Comparison of ENCODE assay signal across 8 cellular contexts in the genomic region with DNA sequence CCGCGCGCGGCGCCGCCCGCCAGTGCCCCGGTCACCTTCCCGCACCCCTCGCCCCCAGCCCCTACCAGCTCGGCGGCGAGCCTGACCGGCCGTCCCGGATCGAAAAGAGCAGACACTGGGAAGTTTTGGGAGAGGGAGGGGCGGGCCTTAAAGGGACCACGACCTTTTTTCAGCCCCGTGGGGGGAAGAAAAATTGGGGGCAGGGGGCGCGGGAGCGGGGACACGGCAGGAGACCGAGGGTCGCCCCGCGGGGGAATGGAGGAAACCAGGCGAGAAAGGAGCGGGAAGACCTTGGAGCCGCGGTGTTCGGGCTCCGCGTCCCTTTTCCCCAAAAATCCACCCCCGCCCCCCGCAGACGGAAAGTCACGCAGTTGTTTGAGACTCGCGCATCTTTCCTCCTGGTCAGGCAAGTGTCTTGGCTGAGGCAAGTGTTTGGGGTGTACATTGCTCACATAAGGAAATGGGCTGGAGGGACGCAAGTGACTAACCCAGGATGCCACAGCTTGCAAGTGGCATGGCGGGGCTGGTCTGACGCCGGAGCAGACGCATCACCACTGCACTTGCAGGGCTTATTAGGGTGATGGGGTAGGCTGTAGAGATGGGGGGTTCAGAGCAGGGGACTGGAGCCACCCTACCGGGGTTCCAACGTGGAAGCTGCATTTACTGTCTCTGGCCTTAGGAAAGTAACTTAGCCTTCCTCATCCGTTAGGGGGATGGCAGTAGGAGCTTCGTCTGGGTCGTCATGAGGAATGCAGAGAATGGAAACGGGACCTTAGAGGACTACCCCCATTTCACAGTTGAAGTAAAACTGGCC.
DNase-seq lines count a peak whose midpoint lies in the region; ATAC-seq and TF ChIP-seq lines count a peak whose summit lies in the region.

No MANE protein-coding gene starts in this region.

- DNase-seq in LoVo (ENCODE audit: low spot score): peak; percentile 71
- peak; percentile 45 for DNase-seq in activated CD4-positive, alpha-beta T cell treated with anti-CD3 and anti-CD28 coated beads for 1 hour
- DNase-seq in left kidney (ENCODE audit: low read depth, low spot score): peak; percentile 79
- peak; percentile 74 for DNase-seq in stimulated activated CD4-positive, alpha-beta T cell treated with anti-CD3 and anti-CD28 coated beads, Interleukin-1b, Interleukin-23, amount 100 ng/mL, for 48 hours
- no peak for DNase-seq in DMS153 (lab: John Stamatoyannopoulos, UW)

- H3K27me3 ChIP-seq in DOHH2 (ENCODE audit: control insufficient read depth, low read length): no peaks in the 10 kb centered on the region

- peaks cover 49% of the 10 kb centered on the region for H3K4me1 ChIP-seq in DOHH2 (ENCODE audit: control insufficient read depth, low read length)

- peak overlapping the region; percentile 96 for H3K4me3 ChIP-seq in DOHH2 (ENCODE audit: low read length)

- no peak for TF ChIP-seq CTCF in DOHH2 (IDR thresholded peaks at IDR 0.05; ENCODE audit: low read depth, low read length, poor library complexity, severe bottlenecking)

- peak overlapping the region; percentile 93 for H3K4me2 ChIP-seq in DOHH2 (ENCODE audit: low read length)

- no peaks in the 10 kb centered on the region for H3K9me3 ChIP-seq in DOHH2 (ENCODE audit: control insufficient read depth, insufficient read depth, low read length)

- H3K79me2 ChIP-seq in DOHH2 (ENCODE audit: control insufficient read depth, low read length): peaks cover 40% of the 10 kb centered on the region

- H3K9me2 ChIP-seq in DOHH2 (replicated peaks; ENCODE audit: control insufficient read depth, low read length): no peaks in the 10 kb centered on the region

- peaks cover 27% of the 10 kb centered on the region for H3K36me3 ChIP-seq in DOHH2 (ENCODE audit: control insufficient read depth, low read length)

- no peak for ATAC-seq in GM21381 (IDR thresholded peaks at IDR 0.05; ENCODE audit: unreplicated experiment)

- peaks cover 11% of the 10 kb centered on the region for H4K20me1 ChIP-seq in DOHH2 (ENCODE audit: control insufficient read depth, insufficient read depth, low read depth, low read length)

- H3F3A ChIP-seq in DOHH2 (ENCODE audit: control insufficient read depth, insufficient read depth): peaks cover 14% of the 10 kb centered on the region

- H3K27ac ChIP-seq in DOHH2 (ENCODE audit: low read depth, low read length) (peak overlapping the region; percentile 77), cingulate gyrus (ENCODE audit: low read depth, low read length) (peak overlapping the region; percentile 99)
